In genomic region chr3:15427182-15427880, GRCh38 we compare ENCODE assay signal across 8 cellular contexts. TPM values are rescaled to one million over a fixed set of nuclear protein-coding genes. Genes with fewer than 3 reads are reported as not detected.
DNase-seq lines count a peak whose midpoint lies in the region; ATAC-seq and TF ChIP-seq lines count a peak whose summit lies in the region.

EAF1 (plus strand) TSS chr3:15427598; CDS start chr3:15427780, 182 bp downstream.
METTL6 (minus strand) TSS chr3:15427544; CDS start chr3:15426511, 1,033 bp downstream.

- peak within 1 kb of the TSS; percentile 91 for H3K4me3 ChIP-seq in AG04449 (ENCODE audit: low read depth, low read length)

- peak within 1 kb of the TSS; percentile 56 for H3K27ac ChIP-seq in cingulate gyrus (ENCODE audit: low read depth, low read length)

- POLR2A ChIA-PET in AG04449 (lab: Yijun Ruan, JAX): no interaction called here
- POLR2A ChIA-PET in activated CD4-positive, alpha-beta T cell treated with anti-CD3 and anti-CD28 coated beads for 36 hours (lab: Charles Lee): no interaction called here

- peak within 1 kb of the TSS; percentile 90 for H3K4me3 Mint-ChIP-seq in activated CD4-positive, alpha-beta T cell treated with anti-CD3 and anti-CD28 coated beads for 36 hours

- ATAC-seq in GM18907 (IDR thresholded peaks at IDR 0.05; ENCODE audit: unreplicated experiment) (peak; percentile 89), HG03159 (IDR thresholded peaks at IDR 0.05; ENCODE audit: unreplicated experiment) (peak; percentile 89), left colon (peak; percentile 94)
- ATAC-seq in activated CD4-positive, alpha-beta T cell treated with anti-CD3 and anti-CD28 coated beads for 36 hours: peak; percentile 83

- intact Hi-C loops in activated CD4-positive, alpha-beta T cell treated with anti-CD3 and anti-CD28 coated beads for 36 hours (cut with DNase I, micrococcal nuclease): loop anchor here (1.0 to 5.0 kb wide), 12 partner anchors 49 to 776 kb away; partner anchors contain the start of genes CAPN7 (in 2 of the 2), ANKRD28 (in 1 of the 2), BTD (in 1 of the 2) and CCDC174 (in 1 of the 2)
- intact Hi-C loops in left colon (cut with DNase I, micrococcal nuclease): no loop called here

- CTCF ChIA-PET in AG04449 (lab: Yijun Ruan, JAX): interaction anchor here (1.6 to 3.3 kb wide), 2 partner anchors 22 to 130 kb away, joined by 4 to 12 read pairs; no protein-coding TSS in a partner anchor
- CTCF ChIA-PET in activated CD4-positive, alpha-beta T cell treated with anti-CD3 and anti-CD28 coated beads for 36 hours (lab: Charles Lee): interaction anchor here (0.6 to 0.7 kb wide), 2 partner anchors 95 to 133 kb away, joined by 3 read pairs; no protein-coding TSS in a partner anchor

- H3K27me3 Mint-ChIP-seq in activated CD4-positive, alpha-beta T cell treated with anti-CD3 and anti-CD28 coated beads for 36 hours: no peaks in the 10 kb centered on the region

- H3K36me3 Mint-ChIP-seq in activated CD4-positive, alpha-beta T cell treated with anti-CD3 and anti-CD28 coated beads for 36 hours (ENCODE audit: low read depth): peaks cover 35% of the 10 kb centered on the region

- TF ChIP-seq CTCF in AG04449 (IDR thresholded peaks at IDR 0.05; ENCODE audit: insufficient read depth, low read length, missing control alignments): peak; percentile 0

- DNase-seq in AG04449 (ENCODE audit: low read depth, low spot score) (no peak), NCI-H524 (lab: John Stamatoyannopoulos, UW) (peak; percentile 50 to 76), left colon (peak; percentile 78 to 90)
- DNase-seq in activated CD4-positive, alpha-beta T cell treated with anti-CD3 and anti-CD28 coated beads for 36 hours: peak; percentile 92
- DNase-seq in stimulated activated CD4-positive, alpha-beta T cell treated with anti-CD3 and anti-CD28 coated beads, Interleukin-1b, Interleukin-23, amount 100 ng/mL, for 48 hours: peak; percentile 88

- H3K4me1 Mint-ChIP-seq in activated CD4-positive, alpha-beta T cell treated with anti-CD3 and anti-CD28 coated beads for 36 hours: peaks cover 45% of the 10 kb centered on the region

- H3K9me3 Mint-ChIP-seq in activated CD4-positive, alpha-beta T cell treated with anti-CD3 and anti-CD28 coated beads for 36 hours (ENCODE audit: low read depth): no peaks in the 10 kb centered on the region

- H3K27ac Mint-ChIP-seq in activated CD4-positive, alpha-beta T cell treated with anti-CD3 and anti-CD28 coated beads for 36 hours: peak within 1 kb of the TSS; percentile 97

RNA-seq across cellular contexts. Expression of gene EAF1, which starts in this region (rescaled TPM):
- total RNA-seq in activated CD4-positive, alpha-beta T cell treated with anti-CD3 and anti-CD28 coated beads for 36 hours: 10 to 100 TPM; 21.2 to 25.6 TPM
- 10 to 100 TPM; 21.4 to 22.4 TPM for total RNA-seq in left colon

RNA-seq across cellular contexts. Expression of gene METTL6, which starts in this region (rescaled TPM):
- 10 to 100 TPM; 13.0 to 19.5 TPM for total RNA-seq in activated CD4-positive, alpha-beta T cell treated with anti-CD3 and anti-CD28 coated beads for 36 hours
- 1 to 10 TPM; 6.3 to 8.0 TPM for total RNA-seq in left colon

Comparison
In these comparisons a context has a peak if more than half of its experiments do, and no peak if none do; other contexts are left out.
1. intact Hi-C loops: an anchor here in activated CD4-positive, alpha-beta T cell treated with anti-CD3 and anti-CD28 coated beads for 36 hours (1.0 to 5.0 kb wide); none called in left colon.